ENCODE assay signal across 8 cellular contexts in the genomic region with DNA sequence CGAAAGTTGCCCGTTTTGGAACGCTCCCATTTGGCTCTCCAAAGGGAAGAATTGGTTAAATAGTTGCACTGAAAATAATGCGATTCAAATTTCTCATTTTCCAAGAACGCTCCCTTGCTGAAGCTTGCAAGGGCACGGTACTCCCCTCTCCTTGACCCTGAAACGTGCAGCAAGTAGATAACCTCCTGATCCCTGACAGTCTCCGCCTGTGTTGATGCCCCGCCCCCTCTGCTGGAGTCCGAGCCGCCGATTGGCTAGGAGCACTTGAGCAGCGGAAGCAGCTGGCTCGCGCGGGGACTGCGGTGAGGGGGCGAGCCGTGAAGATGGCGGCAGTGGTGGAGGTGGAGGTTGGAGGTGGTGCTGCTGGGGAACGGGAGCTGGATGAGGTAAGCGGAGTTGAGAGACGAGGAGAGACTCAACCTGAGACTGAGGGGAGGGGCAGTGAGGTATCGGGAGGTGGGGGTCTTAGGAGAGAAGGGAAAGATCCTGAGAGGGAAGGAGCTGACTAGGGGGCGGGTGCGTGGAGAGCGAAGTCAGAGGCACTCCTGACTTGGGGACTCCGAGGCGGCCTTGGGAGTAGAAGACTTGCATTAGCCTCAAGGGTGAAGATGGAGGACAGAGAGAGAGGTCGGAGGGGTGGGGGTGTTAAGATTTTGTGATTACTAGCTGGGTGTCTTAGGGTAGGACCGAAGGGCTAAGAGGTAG. TPM values are rescaled to one million over a fixed set of nuclear protein-coding genes. Genes with fewer than 3 reads are reported as not detected.
DNase-seq lines count a peak whose midpoint lies in the region; ATAC-seq lines count a peak whose summit lies in the region.

Gene RNF121 (plus strand): TSS at position 308 of the 705 bp plus-strand sequence. CDS start 16 bp downstream, at position 324.

- no peaks in the 10 kb centered on the region for H3K4me1 ChIP-seq in NT2/D1 (ENCODE audit: insufficient read depth, insufficient read length)
- H3K4me1 ChIP-seq in mesodermal cell (ENCODE audit: control insufficient read depth, insufficient read depth, low read length, poor library complexity, severe bottlenecking), result no peaks in the 10 kb centered on the region

- DNase-seq in COLO829 (ENCODE audit: low spot score) (peak; percentile 98), HUDEP-2 (lab: John Stamatoyannopoulos, UW; ENCODE audit: unreplicated experiment in 76 of 76) (peak; percentile 15 to 98 (median 94)), NT2/D1 (ENCODE audit: low read depth, low spot score) (peak; percentile 94)
- DNase-seq in activated CD8-positive, alpha-beta memory T cell treated with anti-CD3 and anti-CD28 coated beads, Interleukin-2, amount 50 U/mL, for 1 hour (ENCODE audit: extremely low read depth), result peak; percentile 95
- peak; percentile 97 to 98 for DNase-seq in stimulated activated CD8-positive, alpha-beta memory T cell treated with anti-CD3 and anti-CD28 coated beads, Interleukin-15, amount 100 ng/mL, for 48 hours (ENCODE audit: low read depth in 2 of 2)

- peak within 1 kb of the TSS; percentile 92 for H3K4me3 ChIP-seq in NT2/D1 (ENCODE audit: insufficient read length, low read depth)
- peak within 1 kb of the TSS; percentile 74 for H3K4me3 ChIP-seq in mesodermal cell (ENCODE audit: extremely low read depth, insufficient read depth, low read length, poor library complexity, severe bottlenecking)

- WGBS in mesodermal cell (ENCODE audit: insufficient coverage in 2 of 2), 2 experiments, result 0 to 1% methylated on average over 22 to 29 of the region's 31 CpGs

- H3K36me3 ChIP-seq in NT2/D1 (ENCODE audit: insufficient read depth, insufficient read length, low read length) (peaks cover 19% of the 10 kb centered on the region), mesodermal cell (ENCODE audit: control insufficient read depth, insufficient read depth, low read length) (peaks cover 7% of the 10 kb centered on the region)

- H3K9me3 ChIP-seq in NT2/D1 (ENCODE audit: insufficient read depth, low read length) (no peaks in the 10 kb centered on the region), mesodermal cell (ENCODE audit: control insufficient read depth, low read length) (no peaks in the 10 kb centered on the region)

- in situ Hi-C loops in endometrial microvascular endothelial cells (cut with HindIII; ENCODE audit: inconsistent ontology term, low pct_unique_long_range_greater_than_20kb, low sequenced_read_pairs), result no loop called here

- peak; percentile 65 for ATAC-seq in GM21381 (IDR thresholded peaks at IDR 0.05; ENCODE audit: unreplicated experiment)

- no peaks in the 10 kb centered on the region for H3K27me3 ChIP-seq in NT2/D1 (ENCODE audit: insufficient read depth, insufficient read length)

- peak within 1 kb of the TSS; percentile 74 for H3K9ac ChIP-seq in NT2/D1 (ENCODE audit: insufficient read length, low read depth)

- H3K27ac ChIP-seq in mesodermal cell (ENCODE audit: low read depth, low read length, severe bottlenecking), result peak within 1 kb of the TSS; percentile 77

RNA-seq across cellular contexts. Expression of gene RNF121, which starts in this region (rescaled TPM):
- 43.1 TPM for total RNA-seq in endometrial microvascular endothelial cells (ENCODE audit: inconsistent ontology term)
- polyA plus RNA-seq in mesodermal cell (2013, experiment 1 of 2), result 29.0 TPM
- polyA plus RNA-seq in mesodermal cell (2013, experiment 2 of 2), result 24.3 TPM

Comparison
In these comparisons a context has a peak if more than half of its experiments do, and no peak if none do; other contexts are left out.
1. Peak in every context shown above with its lines: DNase-seq, ATAC-seq, H3K4me3 ChIP-seq and H3K27ac ChIP-seq.